ENCODE assay signal across 8 cellular contexts in the genomic region with DNA sequence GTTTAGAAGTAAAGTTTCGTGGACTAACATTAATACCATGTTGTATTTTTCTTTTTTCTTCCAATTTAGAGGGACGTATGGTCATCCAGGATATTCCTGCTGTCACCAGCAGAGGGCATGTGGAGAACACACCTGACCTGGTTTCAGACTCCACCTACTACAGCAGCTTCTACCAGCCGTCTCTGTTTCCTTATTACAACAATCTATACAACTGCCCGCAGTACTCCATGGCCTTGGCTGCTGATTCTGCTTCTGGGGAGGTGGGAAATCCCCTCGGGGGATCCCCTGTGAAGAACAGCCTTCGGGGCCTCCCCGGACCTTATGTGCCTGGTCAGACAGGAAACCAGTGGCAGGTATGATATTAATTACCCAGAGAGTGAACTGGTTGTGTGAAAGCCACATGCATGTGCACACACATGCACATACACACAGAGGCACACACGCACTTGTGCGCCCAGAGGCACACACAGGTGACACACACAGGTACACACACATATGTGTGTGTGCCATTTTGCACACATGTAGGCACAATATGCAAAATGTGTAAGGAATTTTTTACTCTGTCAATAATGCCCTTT. TPM values are rescaled to one million over a fixed set of nuclear protein-coding genes. Genes with fewer than 3 reads are reported as not detected.
A peak's percentile ranks its signal among the peaks of the same experiment; 100 is the strongest.
DNase-seq lines count a peak whose midpoint lies in the region; ATAC-seq and TF ChIP-seq lines count a peak whose summit lies in the region.

No MANE protein-coding gene starts in this region.

- H3K27me3 ChIP-seq in GM06990 (replicated peaks; ENCODE audit: control insufficient read depth, insufficient read depth, low read length) (no peaks in the 10 kb centered on the region), GM23338 (ENCODE audit: insufficient read depth) (no peaks in the 10 kb centered on the region), Karpas-422 (ENCODE audit: low read length) (no peaks in the 10 kb centered on the region), RWPE2 (ENCODE audit: insufficient read depth, poor library complexity, severe bottlenecking) (no peaks in the 10 kb centered on the region)

- H3K4me2 ChIP-seq in GM23338 (no peak overlapping the region), Karpas-422 (ENCODE audit: low read depth, low read length, poor library complexity, severe bottlenecking) (peak overlapping the region; percentile 36)

- H3K27ac ChIP-seq in GM23338 (ENCODE audit: low read depth): no peak overlapping the region
- no peak overlapping the region for H3K27ac ChIP-seq in Karpas-422 (ENCODE audit: low read length)
- H3K27ac ChIP-seq in RWPE2 (ENCODE audit: poor library complexity, severe bottlenecking): no peak overlapping the region

- H3K36me3 ChIP-seq in GM06990 (ENCODE audit: control insufficient read depth, insufficient read depth, low read length) (no peaks in the 10 kb centered on the region), GM23338 (ENCODE audit: insufficient read depth) (no peaks in the 10 kb centered on the region), Karpas-422 (ENCODE audit: insufficient read depth, low read length) (no peaks in the 10 kb centered on the region), RWPE2 (ENCODE audit: low read depth) (no peaks in the 10 kb centered on the region)

- H2AFZ ChIP-seq in GM23338 (no peak overlapping the region), Karpas-422 (ENCODE audit: low read length) (no peak overlapping the region; the same call in 1 of the 2 replicates)

- DNase-seq in GM06990 (ENCODE audit: extremely low read depth, insufficient read length) (peak; percentile 84), GM23338 (ENCODE audit: low spot score) (peak; percentile 81), Karpas-422 (peak; percentile 84), RWPE2 (ENCODE audit: low spot score) (no peak), Right ventricle myocardium superior (peak; percentile 47), retinal pigment epithelial cell (ENCODE audit: low read depth) (peak; percentile 7), cortex of kidney (lab: John Stamatoyannopoulos, UW) (no peak)
- peak; percentile 58 for DNase-seq in activated naive CD4-positive, alpha-beta T cell treated with Interleukin-2 at 50 U/mL for 16 hours

- H3K9me2 ChIP-seq in GM23338 (ENCODE audit: insufficient read depth) (no peaks in the 10 kb centered on the region), Karpas-422 (replicated peaks; ENCODE audit: insufficient read depth, low read length) (no peaks in the 10 kb centered on the region)

- H3K9ac ChIP-seq in Karpas-422 (ENCODE audit: low read length): 0 out of 2 replicates have a peak overlapping the region, but pooled peaks have one; percentile 26

- H3K4me1 Mint-ChIP-seq in GM23338: peaks cover 7% of the 10 kb centered on the region

- H3K9me3 ChIP-seq in Karpas-422 (ENCODE audit: low read length) (no peaks in the 10 kb centered on the region), RWPE2 (ENCODE audit: severe bottlenecking) (no peaks in the 10 kb centered on the region)

- H3K4me1 ChIP-seq in GM23338 (ENCODE audit: insufficient read depth) (peaks cover 14% of the 10 kb centered on the region), Karpas-422 (ENCODE audit: low read length) (peaks cover 4% of the 10 kb centered on the region), RWPE2 (ENCODE audit: insufficient read depth, poor library complexity, severe bottlenecking) (no peaks in the 10 kb centered on the region)

- ATAC-seq in GM23338: peak; percentile 91
- peak; percentile 90 for ATAC-seq in RWPE2 (ENCODE audit: low read depth)
- ATAC-seq in Right ventricle myocardium superior (ENCODE audit: poor library complexity): peak; percentile 80

- H3K27me3 Mint-ChIP-seq in GM23338 (ENCODE audit: insufficient read depth, low read depth, poor library complexity): peaks cover 10% of the 10 kb centered on the region

- 0 out of 2 replicates have a peak, but pooled peaks cover 4% of the 10 kb centered on the region for H3F3A ChIP-seq in GM23338 (replicated peaks; ENCODE audit: low read depth)

- H3K79me2 ChIP-seq in GM23338 (replicated peaks; ENCODE audit: insufficient read depth): no peaks in the 10 kb centered on the region
- no peaks in the 10 kb centered on the region for H3K79me2 ChIP-seq in Karpas-422 (ENCODE audit: low read length)

- H4K20me1 ChIP-seq in GM23338 (replicated peaks; ENCODE audit: insufficient read depth): no peaks in the 10 kb centered on the region
- H4K20me1 ChIP-seq in Karpas-422 (ENCODE audit: insufficient read depth, low read depth, low read length): no peaks in the 10 kb centered on the region

- peaks cover 3% of the 10 kb centered on the region; the same call in 2 of the 3 replicates for H3K9me3 Mint-ChIP-seq in GM23338

- H3K4me3 ChIP-seq in GM06990 (replicated peaks; ENCODE audit: low read depth, low read length) (no peak overlapping the region), GM23338 (no peak overlapping the region), Karpas-422 (ENCODE audit: low read length) (no peak overlapping the region), RWPE2 (ENCODE audit: severe bottlenecking) (no peak overlapping the region), retinal pigment epithelial cell (ENCODE audit: low read length) (no peak overlapping the region)

- intact Hi-C loops in Right ventricle myocardium superior (cut with DNase I): loop anchor here (5.0 kb wide), 1 partner anchor 113 kb away; no protein-coding TSS in a partner anchor

- no peaks in the 10 kb centered on the region for H3K36me3 Mint-ChIP-seq in GM23338 (ENCODE audit: low read depth)

- peak; percentile 83 for TF ChIP-seq CTCF in GM06990 (IDR thresholded peaks at IDR 0.05; ENCODE audit: insufficient read depth, low read length, poor library complexity, severe bottlenecking)
- peak; percentile 89 to 97 for TF ChIP-seq CTCF in GM23338 (conservative IDR thresholded peaks at IDR 0.05; ENCODE audit: low read depth in 2 of 2)
- peak; percentile 85 for TF ChIP-seq CTCF in RWPE2 (IDR thresholded peaks at IDR 0.05; ENCODE audit: poor library complexity, severe bottlenecking)
- peak; percentile 85 for TF ChIP-seq CTCF in retinal pigment epithelial cell (conservative IDR thresholded peaks at IDR 0.05; ENCODE audit: low read depth, low read length)

- no peak overlapping the region for H3K27ac Mint-ChIP-seq in GM23338

- H3K4me3 Mint-ChIP-seq in GM23338: no peak overlapping the region; the same call in 2 of the 3 replicates

TF ChIP-seq in GM23338, 12 proteins besides CTCF, POLR2A, EP300 and RAD21:
- TF ChIP-seq CREB1 (CRISPR knock-in tag; IDR thresholded peaks at IDR 0.05; ENCODE audit: low read depth) (no peak), NANOG (IDR thresholded peaks at IDR 0.05; ENCODE audit: borderline replicate concordance) (0 out of 2 replicates have a peak, but pooled peaks have one; percentile 18)

RNA-seq across cellular contexts. Expression of a gene that starts 52.4 kb away (rescaled TPM):
- 1.8 TPM in 1 of 2 replicates, not detected in the other for total RNA-seq in GM23338 (2014; rRNA removed; shearing (Covaris generic))
- 0.23 TPM in 1 of 2 replicates, not detected in the other for polyA plus RNA-seq in GM23338 (2016; fragmentation: Nextera tagmentation; extraction: Ambion mirVana)
- not detected in 2 replicates for total RNA-seq in Karpas-422 (2014; rRNA removed; shearing (Covaris generic); ENCODE audit: low replicate concordance)
- total RNA-seq in Right ventricle myocardium superior: not detected

Comparison
In these comparisons a context has a peak if more than half of its experiments do, and no peak if none do; other contexts are left out.
1. DNase-seq: peak in GM06990 (single experiment), GM23338 (single experiment), Karpas-422 (single experiment), activated naive CD4-positive, alpha-beta T cell treated with Interleukin-2 at 50 U/mL for 16 hours (single experiment), Right ventricle myocardium superior (single experiment) and retinal pigment epithelial cell (single experiment); none in RWPE2 (single experiment) and cortex of kidney (single experiment).
2. Peak in every context shown above with its lines, with median percentiles within 50 percentile points of each other: CTCF ChIP-seq and ATAC-seq.